Comparison of ENCODE assay signal across 15 cellular contexts in genomic region chr11:122721201-122721963, GRCh38.
DNase-seq lines count a peak whose midpoint lies in the region; FAIRE-seq and TF ChIP-seq lines count a peak whose summit lies in the region.
"Had no signal": no experiment of that assay in that cellular context is flagged by ENCODE, and none has a peak within 500 bp of the region (broad histone marks: within the 10 kb centered on the region; RNA-seq: fewer than 3 reads in every experiment).

No MANE protein-coding gene starts in this region.

- no peak for TF ChIP-seq POLR2A in stomach (IDR thresholded peaks at IDR 0.05)

- no peak for TF ChIP-seq EP300 in stomach (IDR thresholded peaks at IDR 0.05)

- no peaks in the 10 kb centered on the region for H3K9me3 ChIP-seq in stomach
- H3K9me3 ChIP-seq: adrenal gland, colonic mucosa, heart left ventricle had no signal

- H3K27ac ChIP-seq in stomach: no peak overlapping the region
- H3K27ac ChIP-seq: adrenal gland, colonic mucosa, heart left ventricle had no signal

- FAIRE-seq in endometrium (lab: Jason Lieb, UNC): peak; percentile 72

- H3K4me1 ChIP-seq in stomach: peaks cover 0 to 28% (median 3%) of the 10 kb centered on the region in 4 donors
- H3K4me1 ChIP-seq: adrenal gland, colonic mucosa had no signal

- H3K36me3 ChIP-seq in stomach: no peaks in the 10 kb centered on the region
- H3K36me3 ChIP-seq: adrenal gland, colonic mucosa, heart left ventricle had no signal

- no peak for TF ChIP-seq CTCF in stomach (IDR thresholded peaks at IDR 0.05)

- intact Hi-C loops in stomach (cut with DNase I; ENCODE audit: low total_unique reads): no loop called here

- DNase-seq in ELR (ENCODE audit: low read depth) (peak; percentile 35), RPMI7951 (ENCODE audit: low read depth) (peak; percentile 72), putamen (ENCODE audit: low spot score) (peak; percentile 39), NCI-H510A treated with DMSO at 0.1 percent for 48 hours (lab: John Stamatoyannopoulos, UW) (no peak), stomach (no peak), HPDE6-E6E7 (ENCODE audit: extremely low spot score) (no peak)
- DNase-seq: activated CD4-positive, alpha-beta T cell treated with anti-CD3 and anti-CD28 coated beads for 1 hour; activated T-cell treated with anti-CD3 and anti-CD28 coated beads, Interleukin-2, amount 50 U/mL, for 24 hours; adrenal gland; colonic mucosa; GF-D8; heart left ventricle; NCI-H2029 treated with DMSO at 0.1 percent for 48 hours; posterior cingulate gyrus had no signal

- H3K4me3 ChIP-seq in stomach: no peak overlapping the region
- H3K4me3 ChIP-seq: adrenal gland, colonic mucosa, heart left ventricle had no signal

- WGBS in stomach, 5 donors: 50 to 59% (median 57%) methylated on average over 5 of the region's 5 CpGs

- H3K27me3 ChIP-seq in stomach: no peaks in the 10 kb centered on the region
- H3K27me3 ChIP-seq: adrenal gland, colonic mucosa, heart left ventricle had no signal

Comparison
In these comparisons a context has a peak if more than half of its experiments do, and no peak if none do; other contexts are left out.
1. DNase-seq: peak in ELR (single experiment), RPMI7951 (single experiment) and putamen (single experiment); none in NCI-H510A treated with DMSO at 0.1 percent for 48 hours (single experiment), stomach (single experiment) and HPDE6-E6E7 (single experiment).